Comparison of ENCODE assay signal across 8 cellular contexts in the genomic region with DNA sequence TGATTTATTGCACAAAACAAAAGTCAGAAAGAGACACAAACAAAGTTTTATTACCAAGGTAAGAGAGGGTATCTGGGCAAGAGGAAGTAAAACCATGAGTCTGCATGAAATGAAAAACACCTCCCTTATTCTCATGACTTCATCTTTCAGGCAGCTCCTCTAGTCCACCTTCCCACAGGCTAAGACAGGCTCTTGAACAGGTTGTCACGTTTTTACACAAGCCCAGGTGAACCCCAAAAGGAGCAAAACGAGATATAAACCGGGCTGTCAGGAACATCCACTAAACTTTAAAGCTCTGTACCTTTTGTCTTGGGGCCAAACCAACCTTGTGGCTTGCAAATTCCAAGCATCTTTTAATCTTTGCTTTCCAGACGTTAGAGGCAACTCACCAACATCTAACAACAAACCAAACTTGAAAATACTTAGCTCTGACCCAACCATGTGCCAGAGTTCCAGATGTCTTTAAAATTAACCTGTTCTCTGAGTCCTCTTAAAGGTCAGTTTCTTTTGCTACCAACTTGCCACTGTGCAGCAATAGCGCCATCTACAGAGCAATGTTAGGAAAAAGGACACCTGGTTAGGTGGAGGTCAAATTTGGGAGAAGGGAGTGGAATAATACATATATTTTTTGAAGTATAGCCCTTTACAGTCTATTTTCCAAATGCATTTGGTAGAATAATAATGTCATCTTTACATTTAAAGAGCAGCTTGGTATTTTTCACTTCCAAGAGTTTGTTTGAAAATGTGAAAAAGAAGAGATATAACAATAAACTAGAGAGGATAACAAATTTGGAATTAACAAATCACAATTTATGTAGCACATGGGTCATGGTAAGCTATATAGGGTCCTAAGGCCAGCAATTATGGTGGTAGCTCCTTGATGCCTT.
A peak's percentile ranks its signal among the peaks of the same experiment; 100 is the strongest.
DNase-seq lines count a peak whose midpoint lies in the region; ATAC-seq, FAIRE-seq and TF ChIP-seq lines count a peak whose summit lies in the region.

No MANE protein-coding gene starts in this region.

- intact Hi-C loops in lower lobe of right lung (cut with DNase I): no loop called here

- no peaks in the 10 kb centered on the region for H3K27me3 Mint-ChIP-seq in astrocyte (ENCODE audit: low read depth, unreplicated experiment)

- H4K20me1 ChIP-seq in astrocyte (ENCODE audit: insufficient read depth, low read length): no peaks in the 10 kb centered on the region

- peak; percentile 4 for DNase-seq in G401 (ENCODE audit: low spot score)
- peak; percentile 51 for DNase-seq in RKO (ENCODE audit: low spot score)
- DNase-seq in astrocyte (ENCODE audit: low read depth): peak; percentile 33
- DNase-seq in lower lobe of right lung: no peak
- DNase-seq in suprapubic skin (ENCODE audit: low spot score in 2 of 2): no peak
- no peak for DNase-seq in HuH-7.5 (ENCODE audit: low spot score)

- no peaks in the 10 kb centered on the region for H3K27me3 ChIP-seq in astrocyte (ENCODE audit: insufficient read depth, low read length)
- no peaks in the 10 kb centered on the region for H3K27me3 ChIP-seq in lower lobe of right lung (ENCODE audit: low read depth)
- no peaks in the 10 kb centered on the region for H3K27me3 ChIP-seq in suprapubic skin

- H3K9me3 ChIP-seq in astrocyte (ENCODE audit: insufficient read depth, low read depth, low read length) (no peaks in the 10 kb centered on the region), lower lobe of right lung (no peaks in the 10 kb centered on the region), suprapubic skin (no peaks in the 10 kb centered on the region)

- H3K9me3 Mint-ChIP-seq in astrocyte (ENCODE audit: unreplicated experiment): no peaks in the 10 kb centered on the region

- H3K27ac Mint-ChIP-seq in astrocyte (ENCODE audit: unreplicated experiment): no peak overlapping the region

- no peak overlapping the region for H3K4me3 Mint-ChIP-seq in astrocyte (ENCODE audit: unreplicated experiment)

- H3K9ac ChIP-seq in astrocyte (ENCODE audit: low read length): no peak overlapping the region

- no peak overlapping the region for H3K4me2 ChIP-seq in astrocyte (ENCODE audit: low read length)

- 15% methylated on average over 5 of the region's 5 CpGs for WGBS in suprapubic skin

- H3K36me3 ChIP-seq in astrocyte (ENCODE audit: insufficient read depth, low read length) (no peaks in the 10 kb centered on the region), lower lobe of right lung (no peaks in the 10 kb centered on the region), suprapubic skin (no peaks in the 10 kb centered on the region)

- H3K4me3 ChIP-seq in astrocyte (ENCODE audit: insufficient read depth, low read depth, low read length): no peak overlapping the region
- no peak overlapping the region for H3K4me3 ChIP-seq in lower lobe of right lung
- H3K4me3 ChIP-seq in suprapubic skin: no peak overlapping the region

- no peak overlapping the region for H2AFZ ChIP-seq in astrocyte (ENCODE audit: low read depth, low read length)

- TF ChIP-seq CTCF in astrocyte (IDR thresholded peaks at IDR 0.05; ENCODE audit: insufficient read depth, low read depth, low read length): peak; percentile 83
- peak; percentile 65 for TF ChIP-seq CTCF in lower lobe of right lung (IDR thresholded peaks at IDR 0.05)
- TF ChIP-seq CTCF in suprapubic skin (IDR thresholded peaks at IDR 0.05): peak in 1 of 2 donors; percentile 26

- TF ChIP-seq POLR2A in suprapubic skin (IDR thresholded peaks at IDR 0.05): no peak

- H3K27ac ChIP-seq in astrocyte (ENCODE audit: low read depth, low read length) (no peak overlapping the region), lower lobe of right lung (no peak overlapping the region), suprapubic skin (no peak overlapping the region)

- TF ChIP-seq EP300 in suprapubic skin (IDR thresholded peaks at IDR 0.05): no peak

- no peaks in the 10 kb centered on the region for H3K36me3 Mint-ChIP-seq in astrocyte (ENCODE audit: low read depth, unreplicated experiment)

- FAIRE-seq in astrocyte (lab: Jason Lieb, UNC): peak; percentile 43

- no peaks in the 10 kb centered on the region for H3K79me2 ChIP-seq in astrocyte (ENCODE audit: insufficient read depth, low read length)

- H3K4me1 ChIP-seq in astrocyte (ENCODE audit: insufficient read depth, low read length) (no peaks in the 10 kb centered on the region), lower lobe of right lung (no peaks in the 10 kb centered on the region), suprapubic skin (no peaks in the 10 kb centered on the region)

- peaks cover 12% of the 10 kb centered on the region for H3K4me1 Mint-ChIP-seq in astrocyte (ENCODE audit: low read depth, unreplicated experiment)

- ATAC-seq in GM19463 (IDR thresholded peaks at IDR 0.05; ENCODE audit: unreplicated experiment) (peak; percentile 90), HG03439 (IDR thresholded peaks at IDR 0.05; ENCODE audit: unreplicated experiment) (peak; percentile 89), lower lobe of right lung (peak; percentile 79 to 85)

- in situ Hi-C loops in G401 (cut with HindIII; ENCODE audit: low sequenced_read_pairs): no loop called here

Comparison
In these comparisons a context has a peak if more than half of its experiments do, and no peak if none do; other contexts are left out.
1. DNase-seq: peak in G401 (single experiment), RKO (single experiment) and astrocyte (single experiment); none in lower lobe of right lung (single experiment), suprapubic skin (0 of 2) and HuH-7.5 (single experiment).
2. Peak in every context shown above with its lines, with median percentiles within 50 percentile points of each other: ATAC-seq.